16 cellular contexts compared by ENCODE assay signal in the genomic region with DNA sequence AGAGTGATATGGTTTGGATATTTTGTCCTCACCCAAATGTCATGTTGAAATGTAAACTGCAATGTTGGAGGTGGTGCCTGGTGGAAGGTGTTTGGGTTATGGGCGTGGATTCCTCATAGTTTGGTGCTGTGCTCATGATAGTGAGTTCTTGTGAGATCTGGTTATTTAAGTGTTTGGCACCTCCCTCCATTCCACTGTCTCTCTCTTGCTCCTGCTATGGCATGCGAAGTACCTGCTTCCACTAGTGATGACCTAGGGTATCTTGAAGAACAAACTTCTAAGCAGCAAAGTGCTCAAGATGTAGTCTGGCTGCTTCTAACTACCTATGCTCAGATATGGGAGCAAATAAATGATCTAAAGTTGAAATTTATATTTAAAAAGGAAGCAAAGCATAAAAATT. TPM values are rescaled to one million over a fixed set of nuclear protein-coding genes. Genes with fewer than 3 reads are reported as not detected.
A peak's percentile ranks its signal among the peaks of the same experiment; 100 is the strongest.
DNase-seq lines count a peak whose midpoint lies in the region; ATAC-seq, FAIRE-seq and TF ChIP-seq lines count a peak whose summit lies in the region.
"Had no signal": no experiment of that assay in that cellular context is flagged by ENCODE, and none has a peak within 500 bp of the region (broad histone marks: within the 10 kb centered on the region; RNA-seq: fewer than 3 reads in every experiment).

No MANE protein-coding gene starts in this region.

- no peaks in the 10 kb centered on the region for H3K9me3 ChIP-seq in right atrium auricular region
- H3K9me3 ChIP-seq in H1 (ENCODE audit: insufficient read depth in 2 of 2, low read depth in 1 of 2, low read length in 1 of 2) = peaks cover 0 to 8% of the 10 kb centered on the region in 2 experiments; a peak in 1 of 4 replicates
- H3K9me3 ChIP-seq in iPS-15b (ENCODE audit: control insufficient read depth, insufficient read depth, low read length) = no peaks in the 10 kb centered on the region

- peak; percentile 88 for FAIRE-seq in H1 (lab: Jason Lieb, UNC)
- FAIRE-seq: K562 had no signal

- H3K79me1 ChIP-seq in H1 (ENCODE audit: low read depth, low read length) = no peaks in the 10 kb centered on the region

- no peaks in the 10 kb centered on the region for H3K36me3 Mint-ChIP-seq in CD14-positive monocyte

- H3K4me1 Mint-ChIP-seq in CD14-positive monocyte = peaks cover 5% of the 10 kb centered on the region

- H2AK5ac ChIP-seq in H1 (ENCODE audit: low read depth, low read length) = no peak overlapping the region; the same call in 1 of the 2 replicates

- DNase-seq in right atrium auricular region (ENCODE audit: low spot score) = peak; percentile 38
- no peak for DNase-seq in left ventricle myocardium superior
- DNase-seq in H1 (ENCODE audit: low read depth in 1 of 2, low spot score in 2 of 2) = no peak
- DNase-seq in H7 = no peak
- DNase-seq in CD14-positive monocyte (ENCODE audit: low spot score) = no peak
- DNase-seq: CD8-positive, alpha-beta memory T cell; DMS53; GF-D8; GOT3 had no signal

- H3K4me1 ChIP-seq in right atrium auricular region = no peaks in the 10 kb centered on the region
- peaks cover 3 to 16% (median 14%) of the 10 kb centered on the region in 4 experiments; a peak in 5 of 7 replicates for H3K4me1 ChIP-seq in H1 (replicated peaks in 1 of 4; ENCODE audit: control insufficient read depth in 3 of 4, insufficient read depth in 4 of 4, low read length in 3 of 4)
- H3K4me1 ChIP-seq in iPS-15b (ENCODE audit: control insufficient read depth, insufficient read depth, low read length) = peaks cover 11% of the 10 kb centered on the region

- TF ChIP-seq POLR2A in H1 (IDR thresholded peaks at IDR 0.05; ENCODE audit: control extremely low read depth in 1 of 2, low read depth in 2 of 2, low read length in 2 of 2) = 0 out of 3 replicates have a peak, but pooled peaks of 1 of the 2 experiments have one; percentile 13

- no peak overlapping the region for H3K27ac Mint-ChIP-seq in CD14-positive monocyte

- H3K27me3 Mint-ChIP-seq in CD14-positive monocyte (ENCODE audit: low read depth in 3 of 3) = peaks cover 5 to 19% (median 10%) of the 10 kb centered on the region in 3 donors

- H2BK20ac ChIP-seq in H1 (ENCODE audit: low read length) = peak overlapping the region; percentile 99

- no peak overlapping the region for H3K4me3 Mint-ChIP-seq in CD14-positive monocyte
- H3K4me3 Mint-ChIP-seq: CD8-positive, alpha-beta memory T cell had no signal

- H2BK120ac ChIP-seq in H1 (replicated peaks; ENCODE audit: low read depth, low read length) = peak overlapping the region; percentile 95

- TF ChIP-seq CTCF in right atrium auricular region (IDR thresholded peaks at IDR 0.05) (no peak), H1 (IDR thresholded peaks at IDR 0.05; ENCODE audit: control extremely low read depth in 1 of 3, insufficient read depth in 1 of 3, low read depth in 1 of 3, low read length in 3 of 3) (no peak), CD14-positive monocyte (IDR thresholded peaks at IDR 0.05) (no peak)

- no peaks in the 10 kb centered on the region for H3K27me3 ChIP-seq in right atrium auricular region
- no peaks in the 10 kb centered on the region for H3K27me3 ChIP-seq in H1 (replicated peaks in 1 of 4; ENCODE audit: control insufficient read depth in 3 of 4, extremely low read depth in 1 of 4, insufficient read depth in 3 of 4, low read length in 3 of 4)
- H3K27me3 ChIP-seq in iPS-15b (ENCODE audit: control insufficient read depth, insufficient read depth, low read length) = no peaks in the 10 kb centered on the region
- H3K27me3 ChIP-seq in H7 (ENCODE audit: control insufficient read depth, insufficient read depth, low read length) = no peaks in the 10 kb centered on the region

- H4K20me1 ChIP-seq in H1 (replicated peaks in 1 of 2; ENCODE audit: control insufficient read depth in 1 of 2, insufficient read depth in 2 of 2, low read length in 2 of 2) = no peaks in the 10 kb centered on the region

- H3K4ac ChIP-seq in H1 (replicated peaks; ENCODE audit: insufficient read length, low read depth, low read length) = no peak overlapping the region

- 62% methylated on average over 2 of the region's 2 CpGs; no CpG with 5 or more reads in 1 of the 2 experiments for WGBS in H1 (ENCODE audit: extremely low coverage in 1 of 2, insufficient coverage in 1 of 2, insufficient read length in 1 of 2, insufficient replicate concordance in 2 of 2, low coverage in 1 of 2, low lambda C conversion rate in 2 of 2, missing lambda C conversion rate in 1 of 2), 2 experiments

- H3K9ac ChIP-seq in H1 (replicated peaks in 1 of 4; ENCODE audit: extremely low read depth in 1 of 4, low read depth in 3 of 4, low read length in 3 of 4) (no peak overlapping the region; a peak in 1 of 7 replicates), iPS-15b (ENCODE audit: low read depth, low read length) (peak overlapping the region; percentile 1)

- CTCF ChIA-PET in H1 (lab: Charles Lee; ENCODE audit: partially characterized antibody) = interaction anchor here (0.6 to 1.4 kb wide), 5 partner anchors 32 to 190 kb away, joined by 3 read pairs; no protein-coding TSS in a partner anchor

- intact Hi-C loops in left ventricle myocardium superior (cut with micrococcal nuclease) = no loop called here
- intact Hi-C loops in CD14-positive monocyte (cut with micrococcal nuclease) = no loop called here

- H3K36me3 ChIP-seq in right atrium auricular region = no peaks in the 10 kb centered on the region
- H3K36me3 ChIP-seq in H1 (ENCODE audit: control insufficient read depth in 2 of 4, insufficient read depth in 4 of 4, low read length in 3 of 4) = no peaks in the 10 kb centered on the region
- no peaks in the 10 kb centered on the region for H3K36me3 ChIP-seq in iPS-15b (ENCODE audit: control insufficient read depth, insufficient read depth, low read length)
- H3K36me3 ChIP-seq in H7 (replicated peaks; ENCODE audit: control insufficient read depth, insufficient read depth, low read length) = no peaks in the 10 kb centered on the region

- H3K23ac ChIP-seq in H1 (ENCODE audit: insufficient read length) = no peak overlapping the region

- H3K4me3 ChIP-seq in right atrium auricular region = no peak overlapping the region
- H3K4me3 ChIP-seq in H1 (ENCODE audit: extremely low read depth in 1 of 4, insufficient read depth in 2 of 4, low read depth in 3 of 4, low read length in 4 of 4) = peak overlapping the region in 1 of 4 experiments; percentile 46; a peak in 3 of 8 replicates
- H3K4me3 ChIP-seq in iPS-15b (ENCODE audit: low read depth, low read length) = no peak overlapping the region
- H3K4me3 ChIP-seq in H7 (ENCODE audit: insufficient read depth, low read depth, low read length) = no peak overlapping the region
- H3K4me3 ChIP-seq: K562 had no signal

- no peak overlapping the region for H2AFZ ChIP-seq in H1 (ENCODE audit: low read length)

- H4K8ac ChIP-seq in H1 (ENCODE audit: extremely low read depth, insufficient read depth, low read length) = no peak overlapping the region

- no peak for ATAC-seq in left ventricle myocardium superior
- no peak for ATAC-seq in HG02973 (IDR thresholded peaks at IDR 0.05; ENCODE audit: unreplicated experiment)
- no peak for ATAC-seq in GM21390 (IDR thresholded peaks at IDR 0.05; ENCODE audit: unreplicated experiment)
- ATAC-seq: HCT116, K562 had no signal

- TF ChIP-seq RAD21 in H1 (IDR thresholded peaks at IDR 0.05 in 1 of 2, conservative IDR thresholded peaks at IDR 0.05 in 1 of 2; ENCODE audit: low read depth in 2 of 2, low read length in 2 of 2) = no peak

- TF ChIP-seq EP300 in H1 (IDR thresholded peaks at IDR 0.05; ENCODE audit: borderline replicate concordance in 1 of 2, low read depth in 2 of 2, low read length in 2 of 2) = no peak

- H3K27ac ChIP-seq in right atrium auricular region = no peak overlapping the region
- peak overlapping the region; percentile 91 for H3K27ac ChIP-seq in H1 (ENCODE audit: low read depth, low read length)
- H3K27ac ChIP-seq: 22Rv1 had no signal

- H3K18ac ChIP-seq in H1 (ENCODE audit: extremely low read depth, low read length) = peak overlapping the region; percentile 66

- peak overlapping the region; percentile 7 for H3K56ac ChIP-seq in H1 (replicated peaks; ENCODE audit: insufficient read length, low read depth, low read length)

- H2BK15ac ChIP-seq in H1 (ENCODE audit: low read length) = no peak overlapping the region

- H2BK12ac ChIP-seq in H1 (ENCODE audit: low read depth, low read length) = peak overlapping the region; percentile 88

- POLR2A ChIA-PET in H1 (lab: Charles Lee; ENCODE audit: partially characterized antibody) = no interaction called here

- no peaks in the 10 kb centered on the region for H3K79me2 ChIP-seq in H1 (ENCODE audit: control insufficient read depth in 1 of 2, insufficient read depth in 2 of 2, low read length in 2 of 2)

- peaks cover 0 to 3% (median 0%) of the 10 kb centered on the region in 7 donors for H3K9me3 Mint-ChIP-seq in CD14-positive monocyte

- H2BK5ac ChIP-seq in H1 (ENCODE audit: low read depth, low read length) = peak overlapping the region; percentile 98

- H4K91ac ChIP-seq in H1 (replicated peaks; ENCODE audit: insufficient read length, low read length) = peak overlapping the region; percentile 98

- peaks cover 2% of the 10 kb centered on the region; the same call in 1 of the 2 replicates for H3K23me2 ChIP-seq in H1 (ENCODE audit: low read depth, low read length)

- H3K4me2 ChIP-seq in H1 (ENCODE audit: insufficient read depth in 1 of 2, low read depth in 2 of 2, low read length in 2 of 2) = peak overlapping the region; percentile 64 to 71

- H4K5ac ChIP-seq in H1 (ENCODE audit: insufficient read length, low read depth, low read length) = peak overlapping the region; percentile 96

- H3K14ac ChIP-seq in H1 (ENCODE audit: insufficient read length) = no peak overlapping the region

TF ChIP-seq in H1, 55 proteins besides CTCF, POLR2A, EP300 and RAD21 (continues in another document):
- TF ChIP-seq HDAC6 (IDR thresholded peaks at IDR 0.05; ENCODE audit: low read depth, low read length) (no peak), SP1 (IDR thresholded peaks at IDR 0.05; ENCODE audit: low read depth, low read length) (no peak), HDAC2 (IDR thresholded peaks at IDR 0.05; ENCODE audit: borderline replicate concordance in 1 of 2, low read depth in 2 of 2, low read length in 2 of 2) (no peak), TEAD4 (IDR thresholded peaks at IDR 0.05; ENCODE audit: low read depth, low read length) (no peak), RBBP5 (IDR thresholded peaks at IDR 0.05; ENCODE audit: borderline replicate concordance, low read depth, low read length) (no peak)

RNA-seq across cellular contexts. Expression of gene TSPAN18, which starts 55.9 kb away (rescaled TPM):
- total RNA-seq in right atrium auricular region = 10 to 100 TPM; 76.3 to 79.3 TPM
- 94.6 TPM for total RNA-seq in left ventricle myocardium superior
- 8.8 and 10.2 TPM in 2 replicates for total RNA-seq in H1 (2021; fragmentation: NEBNext Ultra II Directional; extraction: Animal tissue kit (Norgen Biotek cat#: 25700))
- polyA plus RNA-seq in H1 (2011; rRNA removed) = 5.2 and 7.0 TPM in 2 replicates
- polyA plus RNA-seq in H1 (2011; cell fraction: cytosol; rRNA removed) = 2.8 TPM
- 5.7 TPM for polyA plus RNA-seq in H1 (2011; cell fraction: nucleus; rRNA removed)
- polyA plus RNA-seq in H1 (2012, experiment 1 of 2) = 9.6 to 10.3 TPM (median 10.0 TPM) in 4 replicates
- 8.6 TPM for polyA plus RNA-seq in H1 (2012, experiment 2 of 2)
- polyA plus RNA-seq in H1 (2013, experiment 1 of 2) = 14.5 TPM
- polyA plus RNA-seq in H1 (2013, experiment 2 of 2) = 15.6 TPM
- 4.0 and 5.8 TPM in 2 replicates for polyA minus RNA-seq in H1 (2011; rRNA and poly(A)+ RNA removed)
- 2.6 TPM for polyA minus RNA-seq in H1 (2011; cell fraction: cytosol; rRNA and poly(A)+ RNA removed)
- polyA minus RNA-seq in H1 (2011; cell fraction: nucleus; rRNA and poly(A)+ RNA removed) = 6.3 TPM
- total RNA-seq in H7 (2014; rRNA removed; shearing (Covaris generic)) = 25.7 and 27.7 TPM in 2 replicates
- polyA plus RNA-seq in CD14-positive monocyte = not detected
- total RNA-seq: HT1080 had no signal
